ENCODE assay signal across 8 cellular contexts in the genomic region with DNA sequence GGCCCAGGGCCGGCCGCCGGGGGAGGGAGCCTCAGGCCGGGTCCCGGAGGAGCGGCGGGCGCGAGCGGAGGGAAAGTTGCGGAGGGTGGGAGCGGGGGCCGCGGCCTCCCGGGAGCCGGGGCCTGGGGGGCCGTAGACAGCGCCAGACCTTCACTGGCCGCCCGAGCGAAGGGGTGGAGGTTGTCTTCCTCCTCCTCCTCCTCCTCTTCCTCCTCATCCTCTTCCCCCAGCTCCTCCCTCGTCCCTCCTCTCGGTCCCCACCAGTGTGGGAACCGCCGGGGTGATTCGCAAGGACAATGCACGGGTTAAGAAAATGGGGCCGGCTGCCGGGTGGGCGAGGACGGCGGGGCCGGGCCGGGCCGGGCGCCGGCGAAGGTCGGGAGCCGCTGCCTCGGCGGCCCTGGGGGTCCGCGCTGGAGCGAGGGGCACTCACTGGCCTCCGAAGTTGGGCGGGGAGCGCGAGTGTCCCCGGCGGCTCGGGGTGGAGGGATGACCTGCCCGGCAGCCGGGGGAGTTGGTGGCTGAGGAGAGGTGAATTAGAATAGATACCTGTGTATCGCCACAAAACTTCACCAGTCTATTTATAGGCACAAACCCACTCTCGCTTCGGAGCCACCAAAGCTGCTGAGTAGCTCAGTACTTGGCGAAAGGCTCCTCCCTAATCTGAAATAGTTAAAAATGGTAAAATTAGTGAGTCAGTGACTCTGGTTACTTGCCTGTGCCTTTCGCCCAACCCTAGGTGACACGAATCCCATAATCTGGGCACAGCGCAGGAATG. TPM values are rescaled to one million over a fixed set of nuclear protein-coding genes. Genes with fewer than 3 reads are reported as not detected.
DNase-seq lines count a peak whose midpoint lies in the region; ATAC-seq, FAIRE-seq and TF ChIP-seq lines count a peak whose summit lies in the region.

No MANE protein-coding gene starts in this region.

- no peak for ATAC-seq in naive B cell (ENCODE audit: low read depth in 2 of 2)
- no peak for ATAC-seq in HG03175 (IDR thresholded peaks at IDR 0.05; ENCODE audit: unreplicated experiment)

- intact Hi-C loops in endothelial cell of umbilical vein (cut with micrococcal nuclease) = loop anchor here (1.0 to 5.0 kb wide), 4 partner anchors 84 to 279 kb away; no protein-coding TSS in a partner anchor

- TSS peak; percentile 0 for BruUV-seq in endothelial cell of umbilical vein (replicated peaks; lab: Mats Ljungman, UMichigan)

- under 1% methylated on average over 61 of the region's 61 CpGs for WGBS in thymus

- CTCF ChIA-PET in endothelial cell of umbilical vein (lab: Charles Lee) = interaction anchor here (1.3 kb wide), 1 partner anchor 9 kb away, joined by 3 read pairs; no protein-coding TSS in a partner anchor

- H3K4me1 Mint-ChIP-seq in naive B cell = peaks cover 40 to 64% (median 63%) of the 10 kb centered on the region in 3 donors

- H3K79me2 ChIP-seq in endothelial cell of umbilical vein (ENCODE audit: control insufficient read depth, insufficient read depth, low read length) = peaks cover 63% of the 10 kb centered on the region

- peak overlapping the region; percentile 81 to 99 (median 92) for H3K4me3 Mint-ChIP-seq in naive B cell

- no peak for TF ChIP-seq CTCF in endothelial cell of umbilical vein (IDR thresholded peaks at IDR 0.05; ENCODE audit: extremely low read depth in 1 of 2, insufficient read depth in 1 of 2, low read depth in 1 of 2, low read length in 2 of 2)

- peak overlapping the region; percentile 81 to 100 (median 90) for H3K27ac Mint-ChIP-seq in naive B cell

- H4K20me1 ChIP-seq in endothelial cell of umbilical vein (replicated peaks; ENCODE audit: control insufficient read depth, extremely low read depth, insufficient read depth, low read length) = no peaks in the 10 kb centered on the region

- H3K9me3 Mint-ChIP-seq in naive B cell = no peaks in the 10 kb centered on the region

- dilution Hi-C loops in endothelial cell of umbilical vein (cut with MboI; ENCODE audit: extremely low pct_ligation_motif_present, low sequenced_read_pairs) = no loop called here

- H3K4me2 ChIP-seq in endothelial cell of umbilical vein (ENCODE audit: insufficient read depth, low read length) = peak overlapping the region; percentile 97

- H3K4me3 ChIP-seq in endothelial cell of umbilical vein (replicated peaks in 1 of 3; ENCODE audit: insufficient read depth in 1 of 3, low read depth in 1 of 3, low read length in 3 of 3) (peak overlapping the region; percentile 89 to 94 (median 93)), thymus (ENCODE audit: low read length) (peak overlapping the region; percentile 98)

- H3K36me3 Mint-ChIP-seq in naive B cell = peaks cover 0 to 8% of the 10 kb centered on the region in 2 donors

- H2AFZ ChIP-seq in endothelial cell of umbilical vein (ENCODE audit: low read depth, low read length) = no peak overlapping the region

- peak; percentile 57 for FAIRE-seq in GM12892 (lab: Jason Lieb, UNC)
- FAIRE-seq in endothelial cell of umbilical vein (lab: Jason Lieb, UNC) = no peak

- H3K27me3 Mint-ChIP-seq in naive B cell = no peaks in the 10 kb centered on the region

- H3K9me1 ChIP-seq in endothelial cell of umbilical vein (replicated peaks; ENCODE audit: control insufficient read depth, extremely low read depth, insufficient read depth, low read length) = no peaks in the 10 kb centered on the region

- no peaks in the 10 kb centered on the region for H3K36me3 ChIP-seq in endothelial cell of umbilical vein (ENCODE audit: control insufficient read depth in 2 of 2, extremely low read depth in 1 of 2, insufficient read depth in 2 of 2, low read length in 2 of 2)
- H3K36me3 ChIP-seq in thymus (ENCODE audit: control insufficient read depth, insufficient read depth) = no peaks in the 10 kb centered on the region

- no peaks in the 10 kb centered on the region for H3K9me3 ChIP-seq in endothelial cell of umbilical vein (replicated peaks; ENCODE audit: control insufficient read depth, insufficient read depth, low read length)
- H3K9me3 ChIP-seq in thymus (ENCODE audit: control insufficient read depth) = no peaks in the 10 kb centered on the region

- DNase-seq in GM12892 (ENCODE audit: insufficient read length) (no peak), Kasumi-1 (lab: John Stamatoyannopoulos, UW) (peak; percentile 31 to 35), endothelial cell of umbilical vein (ENCODE audit: low read depth, low spot score) (peak; percentile 49), naive B cell (peak; percentile 33), iPS-NIHi11 (ENCODE audit: low spot score) (no peak)
- peak; percentile 74 for DNase-seq in activated CD8-positive, alpha-beta memory T cell treated with anti-CD3 and anti-CD28 coated beads for 24 hours

- POLR2A ChIA-PET in endothelial cell of umbilical vein (lab: Charles Lee) = interaction anchor here (1.3 to 2.9 kb wide), 2 partner anchors 101 to 110 kb away, joined by 3 to 13 read pairs; a partner anchor contains a TSS

- H3K27ac ChIP-seq in endothelial cell of umbilical vein (ENCODE audit: insufficient read depth, low read depth, low read length) = peak overlapping the region; percentile 95
- H3K27ac ChIP-seq in thymus (ENCODE audit: low read depth) = peak overlapping the region; percentile 100

- peaks cover 47% of the 10 kb centered on the region for H3K4me1 ChIP-seq in endothelial cell of umbilical vein (ENCODE audit: control insufficient read depth, extremely low read depth, insufficient read depth, low read length)
- H3K4me1 ChIP-seq in thymus (ENCODE audit: control insufficient read depth, insufficient read depth, low read length) = peaks cover 17% of the 10 kb centered on the region

- peak; percentile 26; the same call in 1 of the 2 replicates for TF ChIP-seq POLR2A in GM12892 (IDR thresholded peaks at IDR 0.05; ENCODE audit: low read depth, low read length)
- peak; percentile 67 for TF ChIP-seq POLR2A in endothelial cell of umbilical vein (IDR thresholded peaks at IDR 0.05; ENCODE audit: low read depth, low read length)

- H3K27me3 ChIP-seq in endothelial cell of umbilical vein (ENCODE audit: control insufficient read depth in 2 of 2, insufficient read depth in 2 of 2, low read length in 2 of 2) (no peaks in the 10 kb centered on the region), thymus (ENCODE audit: control insufficient read depth, insufficient read depth) (no peaks in the 10 kb centered on the region)

- H3K9ac ChIP-seq in endothelial cell of umbilical vein (replicated peaks; ENCODE audit: extremely low read depth, insufficient read depth, low read length) = peak overlapping the region; percentile 98

TF ChIP-seq in endothelial cell of umbilical vein, 7 proteins besides CTCF, POLR2A, EP300 and RAD21:
- TF ChIP-seq, protein P1, sequence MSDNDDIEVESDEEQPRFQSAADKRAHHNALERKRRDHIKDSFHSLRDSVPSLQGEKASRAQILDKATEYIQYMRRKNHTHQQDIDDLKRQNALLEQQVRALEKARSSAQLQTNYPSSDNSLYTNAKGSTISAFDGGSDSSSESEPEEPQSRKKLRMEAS (IDR thresholded peaks at IDR 0.05; ENCODE audit: insufficient read depth, insufficient read length) = no peak
- peak; percentile 70 for TF ChIP-seq POLR2AphosphoS5 (IDR thresholded peaks at IDR 0.05; ENCODE audit: insufficient read depth, low read depth, low read length)

RNA-seq across cellular contexts. Expression of a gene that starts 1.4 kb away (rescaled TPM):
- polyA plus RNA-seq in GM12892 (2012; ENCODE audit: missing spikeins) = 24.3 TPM
- total RNA-seq in endothelial cell of umbilical vein = 51.8 TPM in 2 replicates
- polyA plus RNA-seq in endothelial cell of umbilical vein (53.7 and 56.5 TPM in 2 replicates), naive B cell (ENCODE audit: low read depth in 6 of 6) (10 to 100 TPM in 3 of 6 donors, 1 to 10 TPM in 3; 5.9 to 14.3 (median 10.2) TPM), thymus (53.3 TPM)
- polyA plus RNA-seq in endothelial cell of umbilical vein (2011; cell fraction: cytosol; rRNA removed) = 26.4 and 27.6 TPM in 2 replicates
- polyA plus RNA-seq in endothelial cell of umbilical vein (2011; cell fraction: nucleus; rRNA removed) = 170 and 171 TPM in 2 replicates
- polyA plus RNA-seq in endothelial cell of umbilical vein (2012) = 19.3 and 21.1 TPM in 2 replicates
- 159 and 164 TPM in 2 replicates for polyA minus RNA-seq in endothelial cell of umbilical vein
- polyA minus RNA-seq in endothelial cell of umbilical vein (2011; cell fraction: cytosol; rRNA and poly(A)+ RNA removed) = 50.5 TPM
- polyA minus RNA-seq in endothelial cell of umbilical vein (2011; cell fraction: nucleus; rRNA and poly(A)+ RNA removed) = 174 and 262 TPM in 2 replicates

Comparison
In these comparisons a context has a peak if more than half of its experiments do, and no peak if none do; other contexts are left out.
1. DNase-seq: peak in Kasumi-1 (2 of 2), activated CD8-positive, alpha-beta memory T cell treated with anti-CD3 and anti-CD28 coated beads for 24 hours (single experiment), endothelial cell of umbilical vein (single experiment) and naive B cell (single experiment); none in GM12892 (single experiment) and iPS-NIHi11 (single experiment).